ENCODE assay signal across 11 cellular contexts in genomic region chr2:42602218-42602936, GRCh38. TPM values are rescaled to one million over a fixed set of nuclear protein-coding genes. Genes with fewer than 3 reads are reported as not detected.
A peak's percentile ranks its signal among the peaks of the same experiment; 100 is the strongest.
DNase-seq lines count a peak whose midpoint lies in the region; ATAC-seq and TF ChIP-seq lines count a peak whose summit lies in the region.
"Had no signal": no experiment of that assay in that cellular context is flagged by ENCODE, and none has a peak within 500 bp of the region (broad histone marks: within the 10 kb centered on the region; RNA-seq: fewer than 3 reads in every experiment).

No MANE protein-coding gene starts in this region.

- DNase-seq in cardiac muscle cell (ENCODE audit: low read depth in 1 of 2, low spot score in 1 of 2) (no peak), Right ventricle myocardium superior (no peak), NCI-H2081 treated with DMSO at 0.1 percent for 48 hours (lab: John Stamatoyannopoulos, UW) (peak; percentile 35), H4 (ENCODE audit: low spot score) (no peak), amniotic stem cell (lab: John Stamatoyannopoulos, UW) (no peak)
- no peak for DNase-seq in activated CD4-positive, alpha-beta T cell treated with anti-CD3 and anti-CD28 coated beads for 1 hour
- DNase-seq: cerebellar nuclear complex, erythroblast, mesendoderm had no signal

- H3K4me3 ChIP-seq in cardiac muscle cell: no peak overlapping the region

- no peaks in the 10 kb centered on the region for H3K36me3 ChIP-seq in cardiac muscle cell

- intact Hi-C loops in Right ventricle myocardium superior (cut with DNase I): no loop called here

- no peaks in the 10 kb centered on the region for H3K9me3 ChIP-seq in cardiac muscle cell (ENCODE audit: low read depth)

- ATAC-seq in Right ventricle myocardium superior (ENCODE audit: poor library complexity) (no peak), GM21390 (IDR thresholded peaks at IDR 0.05; ENCODE audit: unreplicated experiment) (no peak)

- H3K27me3 ChIP-seq in cardiac muscle cell: no peaks in the 10 kb centered on the region

- peaks cover 2% of the 10 kb centered on the region for H3K4me1 ChIP-seq in cardiac muscle cell (ENCODE audit: low read depth)

- TF ChIP-seq CTCF in cardiac muscle cell (IDR thresholded peaks at IDR 0.05; ENCODE audit: low read depth, low read length) (no peak), VCaP (conservative IDR thresholded peaks at IDR 0.05) (no peak)

- H3K27ac ChIP-seq in cardiac muscle cell (peak overlapping the region; percentile 40), VCaP (peak overlapping the region; percentile 21)

RNA-seq across cellular contexts. Expression of gene MTA3, which starts 33.9 kb away (rescaled TPM):
- 41.9 and 52.2 TPM in 2 replicates for total RNA-seq in cardiac muscle cell
- 52.9 and 80.5 TPM in 2 replicates for polyA plus RNA-seq in cardiac muscle cell
- total RNA-seq in Right ventricle myocardium superior: 25.6 TPM
- total RNA-seq in H4 (2014; rRNA removed; shearing (Covaris generic)): 23.8 and 26.4 TPM in 2 replicates
